11 cellular contexts compared by ENCODE assay signal in the genomic region with DNA sequence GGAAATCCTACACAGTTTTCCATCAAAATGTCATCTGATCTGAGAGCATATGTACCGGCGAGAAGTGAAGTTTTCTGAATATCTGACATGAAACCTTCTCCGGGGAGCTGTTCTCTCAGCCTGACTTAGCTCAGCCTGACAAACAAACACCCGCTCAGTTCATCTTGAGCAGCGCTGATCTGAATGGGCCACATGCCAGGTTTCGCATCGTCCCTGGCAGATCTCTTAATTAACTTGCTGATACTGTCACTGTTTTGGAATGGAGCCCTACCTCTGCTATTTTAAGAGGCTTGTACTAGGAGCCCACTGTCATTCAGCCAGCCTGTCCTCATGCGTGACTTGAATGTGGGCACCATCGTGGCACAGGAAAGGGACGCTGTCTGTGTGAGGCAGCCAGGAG.
DNase-seq lines count a peak whose midpoint lies in the region; ATAC-seq and TF ChIP-seq lines count a peak whose summit lies in the region.
"Had no signal": no experiment of that assay in that cellular context is flagged by ENCODE, and none has a peak within 500 bp of the region (broad histone marks: within the 10 kb centered on the region; RNA-seq: fewer than 3 reads in every experiment).

No MANE protein-coding gene starts in this region.

- no peak overlapping the region for H3K18ac ChIP-seq in mesendoderm (ENCODE audit: low read length)

- H3K27ac ChIP-seq in heart left ventricle (no peak overlapping the region), transverse colon (no peak overlapping the region), mesendoderm (ENCODE audit: low read depth, low read length) (no peak overlapping the region)
- H3K27ac ChIP-seq: SJSA1 had no signal

- H3K4me3 ChIP-seq in heart left ventricle (no peak overlapping the region), transverse colon (no peak overlapping the region), mesendoderm (ENCODE audit: low read length) (no peak overlapping the region)
- H3K4me3 ChIP-seq: SJSA1 had no signal

- no peak overlapping the region for H2BK120ac ChIP-seq in mesendoderm (ENCODE audit: low read depth, low read length)

- TF ChIP-seq POLR2A in heart left ventricle (IDR thresholded peaks at IDR 0.05) (no peak), transverse colon (IDR thresholded peaks at IDR 0.05) (no peak)

- H3K27me3 Mint-ChIP-seq in natural killer cell (ENCODE audit: low read depth in 2 of 2) = no peaks in the 10 kb centered on the region
- H3K27me3 Mint-ChIP-seq: activated naive CD4-positive, alpha-beta T cell treated with anti-CD3 and anti-CD28 coated beads, Interleukin-2, amount 50 U/mL, for 24 hours had no signal

- H3K56ac ChIP-seq in mesendoderm (ENCODE audit: low read length) = no peak overlapping the region

- H3K36me3 Mint-ChIP-seq in natural killer cell = no peaks in the 10 kb centered on the region
- H3K36me3 Mint-ChIP-seq: activated naive CD4-positive, alpha-beta T cell treated with anti-CD3 and anti-CD28 coated beads, Interleukin-2, amount 50 U/mL, for 24 hours had no signal

- ATAC-seq in Right ventricle myocardium superior (ENCODE audit: poor library complexity) (peak; percentile 95), heart left ventricle (peak; percentile 87 to 94 (median 92)), natural killer cell (no peak)

- TF ChIP-seq EP300 in transverse colon (IDR thresholded peaks at IDR 0.05; ENCODE audit: low read depth) = no peak

- H4K5ac ChIP-seq in mesendoderm (ENCODE audit: low read length) = no peak overlapping the region

- H3K79me2 ChIP-seq in mesendoderm (ENCODE audit: control insufficient read depth, insufficient read depth, low read length) = no peaks in the 10 kb centered on the region

- H3K9ac ChIP-seq in mesendoderm (ENCODE audit: low read length) = no peak overlapping the region

- 25 to 42% (median 32%) methylated on average over 10 of the region's 10 CpGs for WGBS in heart left ventricle, 4 donors
- WGBS in transverse colon (ENCODE audit: low coverage in 1 of 2), 2 donors = 82% methylated on average over 10 of the region's 10 CpGs; no CpG with 5 or more reads in 1 of the 2 donors
- no CpG with 5 or more reads among the region's 10 CpGs for WGBS in mesendoderm (ENCODE audit: extremely low coverage, insufficient coverage, low lambda C conversion rate)

- H2BK5ac ChIP-seq in mesendoderm (ENCODE audit: low read length) = no peak overlapping the region

- in situ Hi-C loops in transverse colon (cut with MboI; ENCODE audit: low pct_ligation_motif_present in 1 of 4, low pct_unique_long_range_greater_than_20kb in 1 of 4, low sequenced_read_pairs in 3 of 4) = no loop called here

- no peaks in the 10 kb centered on the region for H3K9me3 Mint-ChIP-seq in natural killer cell
- H3K9me3 Mint-ChIP-seq: activated naive CD4-positive, alpha-beta T cell treated with anti-CD3 and anti-CD28 coated beads, Interleukin-2, amount 50 U/mL, for 24 hours had no signal

- H3K4me1 ChIP-seq in heart left ventricle (peaks cover 0 to 11% (median 0%) of the 10 kb centered on the region in 12 donors), transverse colon (no peaks in the 10 kb centered on the region), mesendoderm (ENCODE audit: control insufficient read depth, low read depth, low read length) (no peaks in the 10 kb centered on the region)
- H3K4me1 ChIP-seq: SJSA1 had no signal

- H3K4ac ChIP-seq in mesendoderm (ENCODE audit: low read depth, low read length) = no peak overlapping the region

- DNase-seq in Right ventricle myocardium superior (peak; percentile 83), cardiac septum (ENCODE audit: low spot score) (no peak), RPMI8226 (peak; percentile 95), heart left ventricle (peak; percentile 64 to 85 (median 73)), GF-D8 (lab: John Stamatoyannopoulos, UW) (no peak), natural killer cell (no peak), transverse colon (no peak), mesendoderm (no peak)
- DNase-seq: Caco-2 had no signal

- no peak for TF ChIP-seq CTCF in heart left ventricle (IDR thresholded peaks at IDR 0.05)
- TF ChIP-seq CTCF in natural killer cell (IDR thresholded peaks at IDR 0.05) = no peak
- no peak for TF ChIP-seq CTCF in transverse colon (IDR thresholded peaks at IDR 0.05)

- H3K79me1 ChIP-seq in mesendoderm (ENCODE audit: low read length) = no peaks in the 10 kb centered on the region

- intact Hi-C loops in Right ventricle myocardium superior (cut with DNase I) = no loop called here
- intact Hi-C loops in cardiac septum (cut with DNase I) = loop anchor here (1.0 kb wide), 1 partner anchor 16 kb away; no protein-coding TSS in a partner anchor
- intact Hi-C loops in heart left ventricle (cut with DNase I) = no loop called here
- intact Hi-C loops in natural killer cell (cut with micrococcal nuclease) = no loop called here
- intact Hi-C loops in transverse colon (cut with DNase I; ENCODE audit: low total_unique reads) = no loop called here

- H2AK5ac ChIP-seq in mesendoderm (ENCODE audit: low read length) = no peak overlapping the region

- H3K27ac Mint-ChIP-seq in natural killer cell = no peak overlapping the region
- H3K27ac Mint-ChIP-seq: activated naive CD4-positive, alpha-beta T cell treated with anti-CD3 and anti-CD28 coated beads, Interleukin-2, amount 50 U/mL, for 24 hours had no signal

- no peak overlapping the region for H2BK15ac ChIP-seq in mesendoderm (replicated peaks; ENCODE audit: low read depth)

- H3K4me1 Mint-ChIP-seq in natural killer cell = no peaks in the 10 kb centered on the region
- H3K4me1 Mint-ChIP-seq: activated naive CD4-positive, alpha-beta T cell treated with anti-CD3 and anti-CD28 coated beads, Interleukin-2, amount 50 U/mL, for 24 hours had no signal

- H3K4me2 ChIP-seq in mesendoderm (ENCODE audit: low read length) = no peak overlapping the region

- H3K27me3 ChIP-seq in heart left ventricle = no peaks in the 10 kb centered on the region
- no peaks in the 10 kb centered on the region for H3K27me3 ChIP-seq in transverse colon
- H3K27me3 ChIP-seq in mesendoderm (ENCODE audit: insufficient read depth, low read length, poor library complexity) = no peaks in the 10 kb centered on the region
- H3K27me3 ChIP-seq: SJSA1 had no signal

- H3K23ac ChIP-seq in mesendoderm (ENCODE audit: low read length) = no peak overlapping the region

- H3K4me3 Mint-ChIP-seq in natural killer cell = no peak overlapping the region
- H3K4me3 Mint-ChIP-seq: activated naive CD4-positive, alpha-beta T cell treated with anti-CD3 and anti-CD28 coated beads, Interleukin-2, amount 50 U/mL, for 24 hours had no signal

- H3K36me3 ChIP-seq in heart left ventricle (no peaks in the 10 kb centered on the region), transverse colon (no peaks in the 10 kb centered on the region), mesendoderm (ENCODE audit: control insufficient read depth, insufficient read depth, low read length) (no peaks in the 10 kb centered on the region)
- H3K36me3 ChIP-seq: SJSA1 had no signal

- no peaks in the 10 kb centered on the region for H3K9me3 ChIP-seq in heart left ventricle
- H3K9me3 ChIP-seq in transverse colon = no peaks in the 10 kb centered on the region
- H3K9me3 ChIP-seq: Caco-2, SJSA1 had no signal

- no peak overlapping the region for H4K8ac ChIP-seq in mesendoderm (ENCODE audit: low read depth, low read length)

Comparison
In these comparisons a context has a peak if more than half of its experiments do, and no peak if none do; other contexts are left out.
1. DNase-seq: peak in Right ventricle myocardium superior (single experiment), RPMI8226 (single experiment) and heart left ventricle (5 of 5); none in cardiac septum (single experiment), GF-D8 (single experiment), natural killer cell (single experiment), transverse colon (single experiment) and mesendoderm (single experiment).
2. ATAC-seq: peak in Right ventricle myocardium superior (single experiment) and heart left ventricle (4 of 4); none in natural killer cell (0 of 3).